Comparison of ENCODE assay signal across 9 cellular contexts in genomic region chr4:10013722-10014121, GRCh38. TPM values are rescaled to one million over a fixed set of nuclear protein-coding genes. Genes with fewer than 3 reads are reported as not detected.
A peak's percentile ranks its signal among the peaks of the same experiment; 100 is the strongest.
DNase-seq lines count a peak whose midpoint lies in the region; ATAC-seq and TF ChIP-seq lines count a peak whose summit lies in the region.
"Had no signal": no experiment of that assay in that cellular context is flagged by ENCODE, and none has a peak within 500 bp of the region (broad histone marks: within the 10 kb centered on the region; RNA-seq: fewer than 3 reads in every experiment).

No MANE protein-coding gene starts in this region.

- peak; percentile 63 for ATAC-seq in activated CD8-positive, alpha-beta memory T cell treated with anti-CD3 and anti-CD28 coated beads, Interleukin-2, amount 10 ng/mL, durations not matched to agents 7 days and 5 days
- peak in 1 of 2 donors; percentile 38 for ATAC-seq in left cardiac atrium

- no peak overlapping the region for H3K4me2 ChIP-seq in H9 (ENCODE audit: insufficient read depth, insufficient read length, low read length)

- no peak overlapping the region for H4K5ac ChIP-seq in H9 (ENCODE audit: insufficient read length, low read depth, low read length)

- H3K79me2 ChIP-seq in H9 (ENCODE audit: insufficient read depth, low read length): no peaks in the 10 kb centered on the region

- H3K18ac ChIP-seq in H9 (ENCODE audit: insufficient read length, low read depth, low read length): no peak overlapping the region

- H2BK20ac ChIP-seq in H9 (ENCODE audit: low read depth, low read length, poor library complexity, severe bottlenecking): no peak overlapping the region

- no peak overlapping the region for H4K91ac ChIP-seq in H9 (ENCODE audit: insufficient read length, low read depth, low read length)

- no peaks in the 10 kb centered on the region for H3K9me3 Mint-ChIP-seq in H9
- no peaks in the 10 kb centered on the region for H3K9me3 Mint-ChIP-seq in activated CD8-positive, alpha-beta memory T cell treated with anti-CD3 and anti-CD28 coated beads, Interleukin-2, amount 10 ng/mL, durations not matched to agents 7 days and 5 days (ENCODE audit: low read depth)
- H3K9me3 Mint-ChIP-seq: activated T-cell treated with anti-CD3 and anti-CD28 coated beads, Interleukin-2, amount 50 U/mL, for 4 hours had no signal

- H2BK120ac ChIP-seq in H9 (ENCODE audit: low read depth, low read length, poor library complexity, severe bottlenecking): no peak overlapping the region

- H4K20me1 ChIP-seq in H9 (ENCODE audit: control insufficient read depth, insufficient read depth, insufficient read length): no peaks in the 10 kb centered on the region

- WGBS in H9 (ENCODE audit: extremely low coverage, insufficient read length, low lambda C conversion rate): no CpG with 5 or more reads among the region's 6 CpGs

- peaks cover 5 to 10% of the 10 kb centered on the region in 2 experiments for H3K4me1 Mint-ChIP-seq in H9
- H3K4me1 Mint-ChIP-seq in activated CD8-positive, alpha-beta memory T cell treated with anti-CD3 and anti-CD28 coated beads, Interleukin-2, amount 10 ng/mL, durations not matched to agents 7 days and 5 days: peaks cover 42% of the 10 kb centered on the region

- no peak overlapping the region for H3K4ac ChIP-seq in H9 (ENCODE audit: low read depth, low read length)

- H3K14ac ChIP-seq in H9 (ENCODE audit: insufficient read depth, low read length): no peak overlapping the region

- TF ChIP-seq CTCF in H9 (conservative IDR thresholded peaks at IDR 0.05): peak; percentile 76

- no peaks in the 10 kb centered on the region for H3K9me3 ChIP-seq in H9 (ENCODE audit: control insufficient read depth, low read depth, low read length)

- no peak overlapping the region for H3K27ac ChIP-seq in H9 (ENCODE audit: insufficient read length, low read depth, low read length)

- H4K8ac ChIP-seq in H9 (replicated peaks; ENCODE audit: insufficient read length, low read depth, low read length): no peak overlapping the region

- no peak overlapping the region for H2BK5ac ChIP-seq in H9 (ENCODE audit: insufficient read length, low read length)

- no peak overlapping the region for H3K56ac ChIP-seq in H9 (ENCODE audit: insufficient read length, low read depth, low read length)

- DNase-seq in NCI-H524 (lab: John Stamatoyannopoulos, UW) (peak; percentile 32 to 70), NCI-H524 treated with DMSO at 0.1 percent for 48 hours (lab: John Stamatoyannopoulos, UW) (no peak), H9 (peak; percentile 86), NCI-H1105 (lab: John Stamatoyannopoulos, UW) (peak; percentile 11), left cardiac atrium (peak; percentile 51), epidermal melanocyte (ENCODE audit: insufficient read length, low spot score) (no peak)
- DNase-seq in activated CD8-positive, alpha-beta memory T cell treated with anti-CD3 and anti-CD28 coated beads, Interleukin-2, amount 10 ng/mL, durations not matched to agents 7 days and 5 days: peak; percentile 66
- DNase-seq in stimulated activated CD8-positive, alpha-beta memory T cell treated with anti-CD3 and anti-CD28 coated beads, Interleukin-4, amount 100 ng/mL, for 48 hours: peak; percentile 72
- DNase-seq: activated T-cell treated with anti-CD3 and anti-CD28 coated beads, Interleukin-2, amount 50 U/mL, for 4 hours had no signal

- H3K27me3 ChIP-seq in H9 (ENCODE audit: insufficient read depth, low read length): no peaks in the 10 kb centered on the region

- no peak overlapping the region for H3T11ph ChIP-seq in H9 (ENCODE audit: low read length)

- intact Hi-C loops in left cardiac atrium (cut with DNase I): loop anchor here (2.0 to 10.0 kb wide), 4 partner anchors 116 to 319 kb away; no protein-coding TSS in a partner anchor

- no peak overlapping the region for H2AK5ac ChIP-seq in H9 (ENCODE audit: insufficient read length, low read length)

- no peaks in the 10 kb centered on the region for H3K4me1 ChIP-seq in H9 (ENCODE audit: insufficient read depth, low read length)

- H3K23ac ChIP-seq in H9 (ENCODE audit: insufficient read length, low read depth, low read length): no peak overlapping the region

- H3K27ac Mint-ChIP-seq in H9: no peak overlapping the region
- H3K27ac Mint-ChIP-seq in activated CD8-positive, alpha-beta memory T cell treated with anti-CD3 and anti-CD28 coated beads, Interleukin-2, amount 10 ng/mL, durations not matched to agents 7 days and 5 days: no peak overlapping the region

- no peak overlapping the region for H3K4me3 Mint-ChIP-seq in H9
- H3K4me3 Mint-ChIP-seq in activated CD8-positive, alpha-beta memory T cell treated with anti-CD3 and anti-CD28 coated beads, Interleukin-2, amount 10 ng/mL, durations not matched to agents 7 days and 5 days: no peak overlapping the region
- H3K4me3 Mint-ChIP-seq: activated T-cell treated with anti-CD3 and anti-CD28 coated beads, Interleukin-2, amount 50 U/mL, for 4 hours had no signal

- H3K27me3 Mint-ChIP-seq in H9 (ENCODE audit: low read depth): peaks cover 10% of the 10 kb centered on the region
- H3K27me3 Mint-ChIP-seq in activated CD8-positive, alpha-beta memory T cell treated with anti-CD3 and anti-CD28 coated beads, Interleukin-2, amount 10 ng/mL, durations not matched to agents 7 days and 5 days: no peaks in the 10 kb centered on the region

- H3K9ac ChIP-seq in H9 (ENCODE audit: extremely low read depth, insufficient read length, low read length): no peak overlapping the region

- no peaks in the 10 kb centered on the region for H3K36me3 Mint-ChIP-seq in H9 (ENCODE audit: insufficient read depth in 1 of 3, low read depth in 3 of 3)
- no peaks in the 10 kb centered on the region for H3K36me3 Mint-ChIP-seq in activated CD8-positive, alpha-beta memory T cell treated with anti-CD3 and anti-CD28 coated beads, Interleukin-2, amount 10 ng/mL, durations not matched to agents 7 days and 5 days

- H2BK15ac ChIP-seq in H9 (ENCODE audit: low read depth, low read length): no peak overlapping the region

- H3K23me2 ChIP-seq in H9 (ENCODE audit: insufficient read length, low read depth, low read length, poor library complexity, severe bottlenecking): no peaks in the 10 kb centered on the region

- H2AFZ ChIP-seq in H9 (ENCODE audit: low read length): no peak overlapping the region

- no peak overlapping the region for H2BK12ac ChIP-seq in H9 (ENCODE audit: insufficient read length, low read depth, low read length)

- no peaks in the 10 kb centered on the region for H3K79me1 ChIP-seq in H9 (ENCODE audit: insufficient read depth, low read depth, low read length, poor library complexity, severe bottlenecking)

- CTCF ChIA-PET in activated CD8-positive, alpha-beta memory T cell treated with anti-CD3 and anti-CD28 coated beads, Interleukin-2, amount 10 ng/mL, durations not matched to agents 7 days and 5 days (lab: Charles Lee): interaction anchor here (0.8 to 4.8 kb wide), 18 partner anchors 9 to 323 kb away, joined by 3 to 93 read pairs (median 4); no protein-coding TSS in a partner anchor

RNA-seq across cellular contexts. Expression of gene SLC2A9, which starts 7.6 kb away (rescaled TPM):
- 0.57 and 0.79 TPM in 2 replicates for total RNA-seq in H9 (2021)
- 1 to 10 TPM; 1.4 to 3.8 TPM for total RNA-seq in activated CD8-positive, alpha-beta memory T cell treated with anti-CD3 and anti-CD28 coated beads, Interleukin-2, amount 10 ng/mL, durations not matched to agents 7 days and 5 days
- total RNA-seq in left cardiac atrium: 10 to 100 TPM; 10.3 to 12.4 TPM

Comparison
In these comparisons a context has a peak if more than half of its experiments do, and no peak if none do; other contexts are left out.
1. DNase-seq: peak in NCI-H524 (2 of 2), H9 (single experiment), NCI-H1105 (single experiment), activated CD8-positive, alpha-beta memory T cell treated with anti-CD3 and anti-CD28 coated beads, Interleukin-2, amount 10 ng/mL, durations not matched to agents 7 days and 5 days (single experiment), left cardiac atrium (single experiment) and stimulated activated CD8-positive, alpha-beta memory T cell treated with anti-CD3 and anti-CD28 coated beads, Interleukin-4, amount 100 ng/mL, for 48 hours (single experiment); none in NCI-H524 treated with DMSO at 0.1 percent for 48 hours (single experiment) and epidermal melanocyte (single experiment).